Comparison of ENCODE assay signal across 22 cellular contexts in the genomic region with DNA sequence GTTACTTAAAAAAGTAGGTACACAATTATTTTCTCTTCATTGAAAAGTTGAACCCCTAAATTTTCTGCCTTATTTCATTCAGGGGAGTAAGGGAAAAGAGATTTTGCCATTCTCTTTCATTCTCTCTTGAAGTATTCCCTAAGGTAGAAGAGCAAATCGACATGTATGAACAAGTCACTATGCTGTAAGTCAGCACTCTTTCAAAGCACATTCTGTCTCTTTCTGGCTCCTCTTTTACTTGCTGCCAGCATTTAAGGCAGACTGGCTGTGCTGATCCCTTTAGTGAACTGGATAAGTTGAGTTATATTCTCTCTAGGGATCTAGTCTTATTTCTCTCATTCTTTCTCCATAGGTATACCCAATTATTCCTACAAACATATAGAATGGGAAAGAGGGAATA.
"Had no signal": no experiment of that assay in that cellular context is flagged by ENCODE, and none has a peak within 500 bp of the region (broad histone marks: within the 10 kb centered on the region; RNA-seq: fewer than 3 reads in every experiment).

No MANE protein-coding gene starts in this region.

- H3K9ac ChIP-seq: parathyroid adenoma had no signal

- H3K79me2 ChIP-seq: parathyroid adenoma had no signal

- H3K27me3 ChIP-seq: esophagus muscularis mucosa, gastroesophageal sphincter, right lobe of liver, spleen, tibial artery, upper lobe of right lung, vagina had no signal

- H2AFZ ChIP-seq: parathyroid adenoma had no signal

- H3K9me3 ChIP-seq: esophagus muscularis mucosa, gastroesophageal sphincter, prostate gland, right lobe of liver, spleen, tibial artery, upper lobe of right lung, vagina had no signal

- H3K4me1 ChIP-seq: esophagus muscularis mucosa, gastroesophageal sphincter, parathyroid adenoma, prostate gland, right lobe of liver, spleen, tibial artery, upper lobe of right lung, vagina had no signal

- H3K36me3 ChIP-seq: esophagus muscularis mucosa, gastroesophageal sphincter, prostate gland, right lobe of liver, spleen, tibial artery, upper lobe of right lung, vagina had no signal

- H3K27ac ChIP-seq: dorsolateral prefrontal cortex, esophagus muscularis mucosa, gastroesophageal sphincter, parathyroid adenoma, prostate gland, right lobe of liver, spleen, tibial artery, upper lobe of right lung, vagina had no signal

- FAIRE-seq: kidney had no signal

- H3K4me3 ChIP-seq: dorsolateral prefrontal cortex, esophagus muscularis mucosa, gastroesophageal sphincter, prostate gland, right lobe of liver, spleen, tibial artery, upper lobe of right lung, vagina had no signal

- DNase-seq: cortex of kidney; dorsolateral prefrontal cortex; effector CD8-positive, alpha-beta T cell; glutamatergic neuron; immature natural killer cell; kidney; left colon; naive thymus-derived CD4-positive, alpha-beta T cell; nephron progenitor cell; retina; right lobe of liver; spleen; stimulated activated CD4-positive, alpha-beta T cell treated with anti-CD3 and anti-CD28 coated beads, Interleukin-15, amount 100 ng/mL, for 24 hours; stimulated activated CD4-positive, alpha-beta T cell treated with anti-CD3 and anti-CD28 coated beads, Interleukin-1b, Interleukin-23, amount 100 ng/mL, for 48 hours; stimulated activated CD4-positive, alpha-beta T cell treated with anti-CD3 and anti-CD28 coated beads, Interleukin-4, amount 100 ng/mL, for 24 hours; tibial artery; upper lobe of right lung had no signal
